Comparison of ENCODE assay signal across 1 cellular context in genomic region chr3:124772081-124772831, GRCh38.
TF ChIP-seq lines count a peak whose summit lies in the region.

No MANE protein-coding gene starts in this region.

TF ChIP-seq in WTC11, 78 proteins besides CTCF, POLR2A, EP300 and RAD21 (continued from another document):
- TF ChIP-seq ZNF425 (CRISPR knock-in tag; conservative IDR thresholded peaks at IDR 0.05), result no peak
- no peak; the same call in 1 of the 2 replicates for TF ChIP-seq RORB (CRISPR knock-in tag; IDR thresholded peaks at IDR 0.05)
- TF ChIP-seq ZNF263 (CRISPR knock-in tag; IDR thresholded peaks at IDR 0.05; ENCODE audit: low read depth), result no peak
- no peak for TF ChIP-seq MAX (CRISPR knock-in tag; IDR thresholded peaks at IDR 0.05)
- no peak for TF ChIP-seq SMAD3 (CRISPR knock-in tag; IDR thresholded peaks at IDR 0.05; ENCODE audit: borderline replicate concordance)
- no peak for TF ChIP-seq FOXP1 (CRISPR knock-in tag; IDR thresholded peaks at IDR 0.05; ENCODE audit: borderline replicate concordance)
- TF ChIP-seq E2F5 (CRISPR knock-in tag; IDR thresholded peaks at IDR 0.05), result no peak
TF ChIP-seq in WTC11: peak in this region for 0.
